In the genomic region with DNA sequence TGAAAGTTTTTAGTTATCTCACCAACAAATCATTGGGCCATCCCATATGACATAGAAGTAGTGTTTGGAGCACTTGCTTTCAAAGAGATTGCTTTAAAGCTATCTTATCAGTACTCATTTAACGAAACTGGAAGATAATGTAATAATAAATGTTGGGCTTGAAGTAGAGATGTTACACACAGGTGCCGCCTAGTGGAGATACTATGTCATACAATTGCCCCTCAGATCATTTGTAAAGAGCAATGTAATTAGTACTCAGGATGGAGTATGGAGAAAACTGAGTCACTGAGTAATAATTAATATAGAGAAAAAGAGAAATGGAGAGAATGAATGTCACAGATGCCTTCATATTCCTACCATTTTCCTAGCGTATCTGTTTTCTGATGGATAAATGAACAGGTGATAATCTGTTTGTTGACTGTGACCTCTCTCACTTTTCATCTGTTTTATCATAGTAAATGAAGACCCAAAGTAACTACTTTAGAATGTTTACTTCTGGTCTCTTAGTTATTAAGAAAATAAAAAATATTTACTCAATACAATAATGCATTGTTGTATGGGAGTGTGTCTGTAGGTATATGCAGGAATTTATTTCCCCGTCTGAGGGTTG, we compare ENCODE assay signal across 8 cellular contexts.
DNase-seq lines count a peak whose midpoint lies in the region; ATAC-seq and TF ChIP-seq lines count a peak whose summit lies in the region.

No MANE protein-coding gene starts in this region.

- peak; percentile 51 to 76 (median 58) for TF ChIP-seq CTCF in gastrocnemius medialis (IDR thresholded peaks at IDR 0.05 in 4 of 5, conservative IDR thresholded peaks at IDR 0.05 in 1 of 5)

- no peaks in the 10 kb centered on the region for H3K36me3 Mint-ChIP-seq in CD8-positive, alpha-beta memory T cell
- H3K36me3 Mint-ChIP-seq in activated T-helper 17 cell treated with anti-CD3 and anti-CD28 coated beads, Interleukin-2, amount 50 U/mL, for 72 hours (ENCODE audit: low read depth) = no peaks in the 10 kb centered on the region

- H3K9me3 ChIP-seq in CD8-positive, alpha-beta memory T cell (ENCODE audit: low read length) = no peaks in the 10 kb centered on the region
- H3K9me3 ChIP-seq in gastrocnemius medialis = no peaks in the 10 kb centered on the region

- in situ Hi-C loops in gastrocnemius medialis (cut with MboI; ENCODE audit: low sequenced_read_pairs in 4 of 4) = no loop called here

- H3K27ac Mint-ChIP-seq in CD8-positive, alpha-beta memory T cell = no peak overlapping the region
- no peak overlapping the region for H3K27ac Mint-ChIP-seq in activated T-helper 17 cell treated with anti-CD3 and anti-CD28 coated beads, Interleukin-2, amount 50 U/mL, for 72 hours

- peak; percentile 51 for ATAC-seq in activated T-helper 17 cell treated with anti-CD3 and anti-CD28 coated beads, Interleukin-2, amount 50 U/mL, for 72 hours (replicated peaks)
- no peak for ATAC-seq in gastrocnemius medialis
- ATAC-seq in HG02798 (IDR thresholded peaks at IDR 0.05; ENCODE audit: poor library complexity, unreplicated experiment) = no peak
- ATAC-seq in HG03457 (IDR thresholded peaks at IDR 0.05; ENCODE audit: unreplicated experiment) = no peak

- CTCF ChIA-PET in CD8-positive, alpha-beta memory T cell (lab: Charles Lee) = interaction anchor here (0.5 to 1.9 kb wide), 4 partner anchors 73 to 215 kb away, joined by 3 to 12 read pairs (median 8); partner anchors contain the start of gene SSH2

- H3K9me3 Mint-ChIP-seq in CD8-positive, alpha-beta memory T cell = peaks cover 0 to 2% (median 0%) of the 10 kb centered on the region in 5 donors
- H3K9me3 Mint-ChIP-seq in activated T-helper 17 cell treated with anti-CD3 and anti-CD28 coated beads, Interleukin-2, amount 50 U/mL, for 72 hours = no peaks in the 10 kb centered on the region

- intact Hi-C loops in gastrocnemius medialis (cut with DNase I; ENCODE audit: low total_unique reads) = loop anchor here (2.0 to 10.0 kb wide), 2 partner anchors 215 to 437 kb away; partner anchors contain the start of gene GIT1

- H3K4me3 Mint-ChIP-seq in CD8-positive, alpha-beta memory T cell = no peak overlapping the region
- no peak overlapping the region for H3K4me3 Mint-ChIP-seq in activated T-helper 17 cell treated with anti-CD3 and anti-CD28 coated beads, Interleukin-2, amount 50 U/mL, for 72 hours

- H3K27ac ChIP-seq in CD8-positive, alpha-beta memory T cell (ENCODE audit: low read depth, low read length) = no peak overlapping the region
- no peak overlapping the region for H3K27ac ChIP-seq in gastrocnemius medialis

- POLR2A ChIA-PET in CD8-positive, alpha-beta memory T cell (lab: Charles Lee) = interaction anchor here (0.6 kb wide), 1 partner anchor 315 kb away, joined by 4 read pairs; no protein-coding TSS in a partner anchor

- no peaks in the 10 kb centered on the region for H3K4me1 ChIP-seq in CD8-positive, alpha-beta memory T cell (ENCODE audit: insufficient read depth, low read length)
- no peaks in the 10 kb centered on the region for H3K4me1 ChIP-seq in gastrocnemius medialis

- peak in 3 of 5 donors; percentile 8 to 29 (median 22) for DNase-seq in CD8-positive, alpha-beta memory T cell
- peak; percentile 35 for DNase-seq in H4 (ENCODE audit: low spot score)
- peak; percentile 20 for DNase-seq in NCI-H524 treated with DMSO at 0.1 percent for 48 hours (lab: John Stamatoyannopoulos, UW)
- peak; percentile 60 for DNase-seq in germinal center (ENCODE audit: low spot score)
- DNase-seq in gastrocnemius medialis = no peak

- H3K36me3 ChIP-seq in CD8-positive, alpha-beta memory T cell (ENCODE audit: insufficient read depth, low read length) = no peaks in the 10 kb centered on the region
- H3K36me3 ChIP-seq in gastrocnemius medialis = no peaks in the 10 kb centered on the region

- H3K27me3 ChIP-seq in CD8-positive, alpha-beta memory T cell (ENCODE audit: insufficient read depth, low read length, poor library complexity, severe bottlenecking) = no peaks in the 10 kb centered on the region
- H3K27me3 ChIP-seq in gastrocnemius medialis = no peaks in the 10 kb centered on the region

- peaks cover 4 to 16% of the 10 kb centered on the region in 2 donors for H3K27me3 Mint-ChIP-seq in CD8-positive, alpha-beta memory T cell
- H3K27me3 Mint-ChIP-seq in activated T-helper 17 cell treated with anti-CD3 and anti-CD28 coated beads, Interleukin-2, amount 50 U/mL, for 72 hours = peaks cover 4% of the 10 kb centered on the region

- no peaks in the 10 kb centered on the region for H3K4me1 Mint-ChIP-seq in CD8-positive, alpha-beta memory T cell
- H3K4me1 Mint-ChIP-seq in activated T-helper 17 cell treated with anti-CD3 and anti-CD28 coated beads, Interleukin-2, amount 50 U/mL, for 72 hours = no peaks in the 10 kb centered on the region

- H3K4me3 ChIP-seq in CD8-positive, alpha-beta memory T cell (ENCODE audit: low read length) = no peak overlapping the region
- peak overlapping the region in 1 of 4 donors; percentile 10 for H3K4me3 ChIP-seq in gastrocnemius medialis

- no peak for TF ChIP-seq POLR2A in gastrocnemius medialis (IDR thresholded peaks at IDR 0.05)

Comparison
In these comparisons a context has a peak if more than half of its experiments do, and no peak if none do; other contexts are left out.
1. DNase-seq: peak in CD8-positive, alpha-beta memory T cell (3 of 5), H4 (single experiment), NCI-H524 treated with DMSO at 0.1 percent for 48 hours (single experiment) and germinal center (single experiment); none in gastrocnemius medialis (0 of 2).